ENCODE assay signal across 1 cellular context in the genomic region with DNA sequence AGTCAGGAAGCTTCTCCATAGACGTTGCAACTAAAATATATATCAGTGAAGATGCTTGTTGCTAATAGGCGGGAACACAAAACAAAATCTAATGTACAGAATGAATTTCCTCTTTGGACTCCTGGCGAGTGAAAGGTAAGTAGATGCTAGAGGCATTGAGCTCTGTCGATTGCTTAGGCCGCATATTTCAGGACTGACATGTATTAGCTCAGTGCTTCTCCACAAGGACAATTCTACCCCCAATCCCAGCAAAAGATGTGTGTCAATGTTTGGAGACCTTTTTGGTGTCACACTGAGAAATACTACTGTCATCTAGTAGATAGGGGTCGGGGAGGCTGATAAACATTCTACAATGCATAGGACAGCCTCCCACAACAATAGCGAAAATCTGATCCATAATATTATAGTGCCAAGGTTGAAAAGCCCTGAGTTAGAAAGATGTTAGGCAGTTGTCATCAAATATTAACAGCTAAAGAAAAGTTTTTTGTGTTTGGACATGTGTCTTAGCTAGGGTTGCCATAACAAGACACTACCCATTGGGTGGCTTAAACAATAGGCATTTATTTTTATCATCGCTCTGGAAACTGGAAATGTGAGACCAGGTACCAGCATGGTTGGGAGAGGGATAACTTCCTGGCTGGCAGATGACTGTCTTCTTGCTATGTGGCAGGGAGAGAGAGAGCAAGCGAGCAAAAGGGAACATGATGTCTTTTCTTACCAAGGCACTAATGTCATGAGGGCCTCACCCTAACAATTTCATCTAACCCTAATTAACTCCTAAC.
TF ChIP-seq lines count a peak whose summit lies in the region.

No MANE protein-coding gene starts in this region.

TF ChIP-seq in HepG2, 621 proteins besides CTCF, POLR2A, EP300 and RAD21:
- TF ChIP-seq ZNF335 (CRISPR knock-in tag; IDR thresholded peaks at IDR 0.05) (no peak), ZNF274 (CRISPR knock-in tag; IDR thresholded peaks at IDR 0.05) (no peak), KLF11 (CRISPR knock-in tag; IDR thresholded peaks at IDR 0.05) (no peak), ZBTB38 (CRISPR knock-in tag; IDR thresholded peaks at IDR 0.05) (peak; percentile 43; the same call in 1 of the 2 replicates), SOX13 (IDR thresholded peaks at IDR 0.05) (no peak), SOX13 (CRISPR knock-in tag; conservative IDR thresholded peaks at IDR 0.05 in 1 of 2, IDR thresholded peaks at IDR 0.05 in 1 of 2) (peak in 1 of 2 experiments; percentile 29; a peak in 1 of 4 replicates), GATAD2A (CRISPR knock-in tag; IDR thresholded peaks at IDR 0.05) (peak; percentile 20; the same call in 1 of the 2 replicates), HCFC1 (IDR thresholded peaks at IDR 0.05; ENCODE audit: low read depth, low read length) (no peak), MAZ (IDR thresholded peaks at IDR 0.05; ENCODE audit: borderline replicate concordance, low read depth, low read length) (no peak), MAZ (CRISPR knock-in tag; IDR thresholded peaks at IDR 0.05; ENCODE audit: low read depth) (no peak), ZNF609 (CRISPR knock-in tag; IDR thresholded peaks at IDR 0.05; ENCODE audit: borderline replicate concordance) (0 out of 2 replicates have a peak, but pooled peaks have one; percentile 22), KAT8 (CRISPR knock-in tag; IDR thresholded peaks at IDR 0.05) (0 out of 2 replicates have a peak, but pooled peaks have one; percentile 16), CEBPB (IDR thresholded peaks at IDR 0.05; ENCODE audit: borderline replicate concordance, low read depth, low read length) (no peak)
- TF ChIP-seq, protein P1, sequence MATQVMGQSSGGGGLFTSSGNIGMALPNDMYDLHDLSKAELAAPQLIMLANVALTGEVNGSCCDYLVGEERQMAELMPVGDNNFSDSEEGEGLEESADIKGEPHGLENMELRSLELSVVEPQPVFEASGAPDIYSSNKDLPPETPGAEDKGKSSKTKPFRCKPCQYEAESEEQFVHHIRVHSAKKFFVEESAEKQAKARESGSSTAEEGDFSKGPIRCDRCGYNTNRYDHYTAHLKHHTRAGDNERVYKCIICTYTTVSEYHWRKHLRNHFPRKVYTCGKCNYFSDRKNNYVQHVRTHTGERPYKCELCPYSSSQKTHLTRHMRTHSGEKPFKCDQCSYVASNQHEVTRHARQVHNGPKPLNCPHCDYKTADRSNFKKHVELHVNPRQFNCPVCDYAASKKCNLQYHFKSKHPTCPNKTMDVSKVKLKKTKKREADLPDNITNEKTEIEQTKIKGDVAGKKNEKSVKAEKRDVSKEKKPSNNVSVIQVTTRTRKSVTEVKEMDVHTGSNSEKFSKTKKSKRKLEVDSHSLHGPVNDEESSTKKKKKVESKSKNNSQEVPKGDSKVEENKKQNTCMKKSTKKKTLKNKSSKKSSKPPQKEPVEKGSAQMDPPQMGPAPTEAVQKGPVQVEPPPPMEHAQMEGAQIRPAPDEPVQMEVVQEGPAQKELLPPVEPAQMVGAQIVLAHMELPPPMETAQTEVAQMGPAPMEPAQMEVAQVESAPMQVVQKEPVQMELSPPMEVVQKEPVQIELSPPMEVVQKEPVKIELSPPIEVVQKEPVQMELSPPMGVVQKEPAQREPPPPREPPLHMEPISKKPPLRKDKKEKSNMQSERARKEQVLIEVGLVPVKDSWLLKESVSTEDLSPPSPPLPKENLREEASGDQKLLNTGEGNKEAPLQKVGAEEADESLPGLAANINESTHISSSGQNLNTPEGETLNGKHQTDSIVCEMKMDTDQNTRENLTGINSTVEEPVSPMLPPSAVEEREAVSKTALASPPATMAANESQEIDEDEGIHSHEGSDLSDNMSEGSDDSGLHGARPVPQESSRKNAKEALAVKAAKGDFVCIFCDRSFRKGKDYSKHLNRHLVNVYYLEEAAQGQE (IDR thresholded peaks at IDR 0.05; ENCODE audit: borderline replicate concordance in 1 of 2, low read depth in 1 of 2, low read length in 2 of 2) = no peak
- TF ChIP-seq, protein P2, sequence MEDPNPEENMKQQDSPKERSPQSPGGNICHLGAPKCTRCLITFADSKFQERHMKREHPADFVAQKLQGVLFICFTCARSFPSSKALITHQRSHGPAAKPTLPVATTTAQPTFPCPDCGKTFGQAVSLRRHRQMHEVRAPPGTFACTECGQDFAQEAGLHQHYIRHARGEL (CRISPR knock-in tag; IDR thresholded peaks at IDR 0.05) = no peak
